1 cellular context compared by ENCODE assay signal in genomic region chr19:28886708-28887107, GRCh38.
TF ChIP-seq lines count a peak whose summit lies in the region.

No MANE protein-coding gene starts in this region.

TF ChIP-seq in WTC11, 78 proteins besides CTCF, POLR2A, EP300 and RAD21 (continued from another document):
- no peak for TF ChIP-seq IRF1 (CRISPR knock-in tag; IDR thresholded peaks at IDR 0.05)
- no peak for TF ChIP-seq FOXP4 (CRISPR knock-in tag; IDR thresholded peaks at IDR 0.05)
- TF ChIP-seq KAT7 (CRISPR knock-in tag; IDR thresholded peaks at IDR 0.05; ENCODE audit: borderline replicate concordance): no peak
- TF ChIP-seq MYBL2 (CRISPR knock-in tag; IDR thresholded peaks at IDR 0.05): no peak
- no peak for TF ChIP-seq USF1 (CRISPR knock-in tag; IDR thresholded peaks at IDR 0.05)
- no peak for TF ChIP-seq ZSCAN18 (CRISPR knock-in tag; IDR thresholded peaks at IDR 0.05)
- TF ChIP-seq EMX1 (CRISPR knock-in tag; IDR thresholded peaks at IDR 0.05): no peak
- TF ChIP-seq GTF2I (CRISPR knock-in tag; conservative IDR thresholded peaks at IDR 0.05): no peak
- TF ChIP-seq ATF2 (CRISPR knock-in tag; IDR thresholded peaks at IDR 0.05; ENCODE audit: borderline replicate concordance, low read depth): no peak
- no peak for TF ChIP-seq ZNF396 (CRISPR knock-in tag; IDR thresholded peaks at IDR 0.05; ENCODE audit: borderline replicate concordance)
